1 cellular context compared by ENCODE assay signal in genomic region chr15:38084289-38084688, GRCh38.
A peak's percentile ranks its signal among the peaks of the same experiment; 100 is the strongest.
TF ChIP-seq lines count a peak whose summit lies in the region.

No MANE protein-coding gene starts in this region.

TF ChIP-seq in GM12878, 131 proteins besides CTCF, POLR2A, EP300 and RAD21 (continued from another document and continues in another):
- no peak for TF ChIP-seq E2F4 (IDR thresholded peaks at IDR 0.05; ENCODE audit: low read depth, low read length)
- peak; percentile 86 for TF ChIP-seq EED (IDR thresholded peaks at IDR 0.05; ENCODE audit: low read depth)
- TF ChIP-seq ZBTB4 (CRISPR knock-in tag; IDR thresholded peaks at IDR 0.05) = no peak
- TF ChIP-seq SRF (IDR thresholded peaks at IDR 0.05; ENCODE audit: low read depth in 2 of 2, low read length in 2 of 2) = no peak
- peak in 1 of 2 experiments; percentile 96; a peak in 2 of 4 replicates for TF ChIP-seq ETV6 (conservative IDR thresholded peaks at IDR 0.05 in 1 of 2, IDR thresholded peaks at IDR 0.05 in 1 of 2; ENCODE audit: borderline replicate concordance in 1 of 2, low read depth in 1 of 2)
- no peak for TF ChIP-seq CHD2 (IDR thresholded peaks at IDR 0.05; ENCODE audit: borderline replicate concordance, low read depth, low read length)
- TF ChIP-seq BMI1 (IDR thresholded peaks at IDR 0.05; ENCODE audit: borderline replicate concordance) = peak; percentile 57; the same call in 1 of the 2 replicates
- TF ChIP-seq NFXL1 (IDR thresholded peaks at IDR 0.05; ENCODE audit: borderline replicate concordance) = no peak
- 0 out of 2 replicates have a peak, but pooled peaks have one; percentile 51 for TF ChIP-seq TBL1XR1 (IDR thresholded peaks at IDR 0.05; ENCODE audit: low read depth, low read length)
- TF ChIP-seq MLLT1 (IDR thresholded peaks at IDR 0.05) = peak; percentile 49
- TF ChIP-seq RELA (IDR thresholded peaks at IDR 0.05; ENCODE audit: borderline replicate concordance, partially characterized antibody) = no peak
- TF ChIP-seq HCFC1 (IDR thresholded peaks at IDR 0.05; ENCODE audit: low read length) = no peak
- TF ChIP-seq ZBTB11 (CRISPR knock-in tag; IDR thresholded peaks at IDR 0.05) = no peak
- 0 out of 2 replicates have a peak, but pooled peaks have one; percentile 8 for TF ChIP-seq TCF3 (IDR thresholded peaks at IDR 0.05; ENCODE audit: borderline replicate concordance, insufficient read depth, low read depth, low read length)
- peak; percentile 62 for TF ChIP-seq CBFB (IDR thresholded peaks at IDR 0.05; ENCODE audit: low read depth)
- TF ChIP-seq TCF7 (IDR thresholded peaks at IDR 0.05; ENCODE audit: borderline replicate concordance) = peak; percentile 47; the same call in 1 of the 2 replicates
- no peak for TF ChIP-seq NKRF (conservative IDR thresholded peaks at IDR 0.05)
- TF ChIP-seq POLR2AphosphoS5 (IDR thresholded peaks at IDR 0.05; ENCODE audit: low read length) = no peak
- peak; percentile 32; the same call in 1 of the 2 replicates for TF ChIP-seq FOXM1 (IDR thresholded peaks at IDR 0.05; ENCODE audit: low read depth, low read length)
- TF ChIP-seq LARP7 (IDR thresholded peaks at IDR 0.05) = no peak
- peak; percentile 78; the same call in 1 of the 3 replicates for TF ChIP-seq POU2F2 (IDR thresholded peaks at IDR 0.05; ENCODE audit: borderline replicate concordance, low read depth, low read length)
- TF ChIP-seq MTA2 (IDR thresholded peaks at IDR 0.05; ENCODE audit: low read depth) = peak; percentile 82
- peak; percentile 58; the same call in 1 of the 2 replicates for TF ChIP-seq CREM (IDR thresholded peaks at IDR 0.05; ENCODE audit: low read depth)
- peak; percentile 87 for TF ChIP-seq SPI1 (IDR thresholded peaks at IDR 0.05; ENCODE audit: borderline replicate concordance, insufficient read depth, low read depth, low read length)
- TF ChIP-seq FOS (IDR thresholded peaks at IDR 0.05; ENCODE audit: borderline replicate concordance, extremely low read depth, insufficient read length) = no peak
- TF ChIP-seq ATF7 (IDR thresholded peaks at IDR 0.05; ENCODE audit: low read depth) = peak; percentile 60
- TF ChIP-seq DPF2 (IDR thresholded peaks at IDR 0.05) = peak; percentile 73
- no peak for TF ChIP-seq KDM1A (IDR thresholded peaks at IDR 0.05; ENCODE audit: borderline replicate concordance)
- TF ChIP-seq NFIC (IDR thresholded peaks at IDR 0.05; ENCODE audit: low read depth, low read length) = peak; percentile 89
- no peak for TF ChIP-seq HDGF (IDR thresholded peaks at IDR 0.05)
- TF ChIP-seq SMC3 (IDR thresholded peaks at IDR 0.05; ENCODE audit: borderline replicate concordance, low read length) = no peak
- 0 out of 2 replicates have a peak, but pooled peaks have one; percentile 55 for TF ChIP-seq IRF4 (IDR thresholded peaks at IDR 0.05; ENCODE audit: low read depth, low read length)
- TF ChIP-seq HDAC6 (IDR thresholded peaks at IDR 0.05; ENCODE audit: unreplicated experiment) = no peak
- TF ChIP-seq ZNF207 (IDR thresholded peaks at IDR 0.05; ENCODE audit: borderline replicate concordance) = no peak
- no peak for TF ChIP-seq PML (IDR thresholded peaks at IDR 0.05; ENCODE audit: low read length)
- peak; percentile 84 to 89 for TF ChIP-seq IKZF2 (IDR thresholded peaks at IDR 0.05)
- no peak for TF ChIP-seq USF1 (IDR thresholded peaks at IDR 0.05; ENCODE audit: borderline replicate concordance, extremely low read length, insufficient read depth, low read depth, low read length)
- no peak for TF ChIP-seq SREBF1 (IDR thresholded peaks at IDR 0.05; ENCODE audit: low read length)
- no peak for TF ChIP-seq ZBED1 (IDR thresholded peaks at IDR 0.05; ENCODE audit: borderline replicate concordance)
- TF ChIP-seq SREBF2 (IDR thresholded peaks at IDR 0.05; ENCODE audit: low read length) = no peak
- peak; percentile 55 for TF ChIP-seq NBN (IDR thresholded peaks at IDR 0.05)
- no peak for TF ChIP-seq ZZZ3 (IDR thresholded peaks at IDR 0.05; ENCODE audit: control insufficient read depth, insufficient read length, low read depth)
- TF ChIP-seq PBX3 (IDR thresholded peaks at IDR 0.05; ENCODE audit: insufficient replicate concordance, low read depth, low read length) = peak; percentile 37
- TF ChIP-seq BCL11A (IDR thresholded peaks at IDR 0.05; ENCODE audit: low read depth, low read length) = peak; percentile 91
- no peak for TF ChIP-seq IRF3 (IDR thresholded peaks at IDR 0.05)
- TF ChIP-seq JUNB (IDR thresholded peaks at IDR 0.05) = peak; percentile 73
- no peak for TF ChIP-seq TAF1 (IDR thresholded peaks at IDR 0.05; ENCODE audit: borderline replicate concordance, low read depth, low read length)
- peak; percentile 52; the same call in 1 of the 2 replicates for TF ChIP-seq ATF2 (IDR thresholded peaks at IDR 0.05; ENCODE audit: low read length)
- 0 out of 2 replicates have a peak, but pooled peaks have one; percentile 31 for TF ChIP-seq MEF2A (IDR thresholded peaks at IDR 0.05; ENCODE audit: insufficient read depth, low read depth, low read length)
- TF ChIP-seq RUNX3 (IDR thresholded peaks at IDR 0.05; ENCODE audit: low read length) = peak; percentile 99
- TF ChIP-seq IKZF1 (conservative IDR thresholded peaks at IDR 0.05) = peak; percentile 90
- TF ChIP-seq MYC (IDR thresholded peaks at IDR 0.05; ENCODE audit: insufficient read depth, insufficient read length, insufficient replicate concordance, low read length, severe bottlenecking) = no peak
